1 cellular context compared by ENCODE assay signal in the genomic region with DNA sequence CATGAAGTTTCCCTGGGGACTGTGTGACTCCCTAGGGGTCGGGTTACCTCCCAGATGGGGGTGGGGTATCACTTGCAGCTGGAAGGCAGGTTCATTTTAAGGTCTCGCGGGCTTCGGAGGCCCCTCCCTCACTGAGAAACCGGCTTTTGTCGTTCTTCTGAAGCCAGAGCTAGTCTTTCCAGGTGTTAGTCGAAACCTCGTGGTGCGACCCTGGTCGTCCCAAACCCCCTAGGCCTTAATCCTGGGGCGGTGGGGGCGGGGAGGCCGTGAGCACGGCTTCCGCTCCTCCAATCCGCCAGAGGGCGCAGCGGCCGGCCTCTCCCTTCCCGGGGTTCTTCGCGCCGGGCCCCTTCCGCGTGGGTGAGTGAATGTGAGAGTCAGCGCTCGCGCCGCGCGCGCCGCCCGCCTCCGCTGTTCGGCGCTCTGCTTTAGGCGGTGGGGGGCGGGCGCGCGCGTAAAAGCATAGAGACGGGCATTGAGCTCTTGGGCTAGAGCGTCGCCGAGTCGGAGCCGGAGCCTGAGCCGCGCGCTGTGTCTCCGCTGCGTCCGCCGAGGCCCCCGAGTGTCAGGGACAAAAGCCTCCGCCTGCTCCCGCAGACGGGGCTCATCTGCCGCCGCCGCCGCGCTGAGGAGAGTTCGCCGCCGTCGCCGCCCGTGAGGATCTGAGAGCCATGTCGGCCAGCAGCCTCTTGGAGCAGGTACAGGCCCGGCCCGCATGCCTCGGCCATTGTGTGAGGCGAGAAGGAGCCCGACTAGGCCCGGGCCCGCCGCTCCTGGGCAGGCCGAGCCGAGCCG.
TF ChIP-seq lines count a peak whose summit lies in the region.

A gene (plus strand): TSS at position 491 of the 795 bp plus-strand sequence. CDS start 181 bp downstream, at position 672.

TF ChIP-seq in HEK293, 187 proteins besides CTCF, POLR2A, EP300 and RAD21 (continued from another document and continues in another):
- TF ChIP-seq, protein P1, sequence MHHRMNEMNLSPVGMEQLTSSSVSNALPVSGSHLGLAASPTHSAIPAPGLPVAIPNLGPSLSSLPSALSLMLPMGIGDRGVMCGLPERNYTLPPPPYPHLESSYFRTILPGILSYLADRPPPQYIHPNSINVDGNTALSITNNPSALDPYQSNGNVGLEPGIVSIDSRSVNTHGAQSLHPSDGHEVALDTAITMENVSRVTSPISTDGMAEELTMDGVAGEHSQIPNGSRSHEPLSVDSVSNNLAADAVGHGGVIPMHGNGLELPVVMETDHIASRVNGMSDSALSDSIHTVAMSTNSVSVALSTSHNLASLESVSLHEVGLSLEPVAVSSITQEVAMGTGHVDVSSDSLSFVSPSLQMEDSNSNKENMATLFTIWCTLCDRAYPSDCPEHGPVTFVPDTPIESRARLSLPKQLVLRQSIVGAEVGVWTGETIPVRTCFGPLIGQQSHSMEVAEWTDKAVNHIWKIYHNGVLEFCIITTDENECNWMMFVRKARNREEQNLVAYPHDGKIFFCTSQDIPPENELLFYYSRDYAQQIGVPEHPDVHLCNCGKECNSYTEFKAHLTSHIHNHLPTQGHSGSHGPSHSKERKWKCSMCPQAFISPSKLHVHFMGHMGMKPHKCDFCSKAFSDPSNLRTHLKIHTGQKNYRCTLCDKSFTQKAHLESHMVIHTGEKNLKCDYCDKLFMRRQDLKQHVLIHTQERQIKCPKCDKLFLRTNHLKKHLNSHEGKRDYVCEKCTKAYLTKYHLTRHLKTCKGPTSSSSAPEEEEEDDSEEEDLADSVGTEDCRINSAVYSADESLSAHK (tag by site-specific recombination; IDR thresholded peaks at IDR 0.05): peak; percentile 51
- TF ChIP-seq PRDM1 (tag by site-specific recombination; IDR thresholded peaks at IDR 0.05) (peak; percentile 69), ZNF624 (tag by site-specific recombination; IDR thresholded peaks at IDR 0.05) (no peak), ZNF830 (tag by site-specific recombination; IDR thresholded peaks at IDR 0.05; ENCODE audit: low read depth) (no peak), ZNF548 (tag by site-specific recombination; IDR thresholded peaks at IDR 0.05) (no peak), ZNF621 (tag by site-specific recombination; IDR thresholded peaks at IDR 0.05) (no peak), ZNF239 (tag by site-specific recombination; IDR thresholded peaks at IDR 0.05) (0 out of 2 replicates have a peak, but pooled peaks have one; percentile 60), ZNF514 (tag by site-specific recombination; IDR thresholded peaks at IDR 0.05) (no peak), ZNF138 (tag by site-specific recombination; IDR thresholded peaks at IDR 0.05; ENCODE audit: borderline replicate concordance) (no peak), ZSCAN23 (tag by site-specific recombination; IDR thresholded peaks at IDR 0.05) (peak; percentile 84; the same call in 1 of the 2 replicates), REPIN1 (tag by site-specific recombination; IDR thresholded peaks at IDR 0.05; ENCODE audit: low read depth) (peak; percentile 57), ZNF341 (tag by site-specific recombination; IDR thresholded peaks at IDR 0.05; ENCODE audit: low read depth) (peak; percentile 71), KLF16 (tag by site-specific recombination; IDR thresholded peaks at IDR 0.05) (peak; percentile 90), ZNF10 (tag by site-specific recombination; IDR thresholded peaks at IDR 0.05) (no peak), ZNF747 (tag by site-specific recombination; IDR thresholded peaks at IDR 0.05) (no peak), ZIC2 (tag by site-specific recombination; IDR thresholded peaks at IDR 0.05) (peak; percentile 88), MYNN (tag by site-specific recombination; IDR thresholded peaks at IDR 0.05; ENCODE audit: borderline replicate concordance) (0 out of 2 replicates have a peak, but pooled peaks have one; percentile 33), ZNF175 (tag by site-specific recombination; IDR thresholded peaks at IDR 0.05) (no peak), ZSCAN30 (tag by site-specific recombination; IDR thresholded peaks at IDR 0.05) (peak; percentile 78), ZNF112 (tag by site-specific recombination; IDR thresholded peaks at IDR 0.05) (no peak), RBAK (tag by site-specific recombination; IDR thresholded peaks at IDR 0.05) (no peak)
- TF ChIP-seq, protein P2, sequence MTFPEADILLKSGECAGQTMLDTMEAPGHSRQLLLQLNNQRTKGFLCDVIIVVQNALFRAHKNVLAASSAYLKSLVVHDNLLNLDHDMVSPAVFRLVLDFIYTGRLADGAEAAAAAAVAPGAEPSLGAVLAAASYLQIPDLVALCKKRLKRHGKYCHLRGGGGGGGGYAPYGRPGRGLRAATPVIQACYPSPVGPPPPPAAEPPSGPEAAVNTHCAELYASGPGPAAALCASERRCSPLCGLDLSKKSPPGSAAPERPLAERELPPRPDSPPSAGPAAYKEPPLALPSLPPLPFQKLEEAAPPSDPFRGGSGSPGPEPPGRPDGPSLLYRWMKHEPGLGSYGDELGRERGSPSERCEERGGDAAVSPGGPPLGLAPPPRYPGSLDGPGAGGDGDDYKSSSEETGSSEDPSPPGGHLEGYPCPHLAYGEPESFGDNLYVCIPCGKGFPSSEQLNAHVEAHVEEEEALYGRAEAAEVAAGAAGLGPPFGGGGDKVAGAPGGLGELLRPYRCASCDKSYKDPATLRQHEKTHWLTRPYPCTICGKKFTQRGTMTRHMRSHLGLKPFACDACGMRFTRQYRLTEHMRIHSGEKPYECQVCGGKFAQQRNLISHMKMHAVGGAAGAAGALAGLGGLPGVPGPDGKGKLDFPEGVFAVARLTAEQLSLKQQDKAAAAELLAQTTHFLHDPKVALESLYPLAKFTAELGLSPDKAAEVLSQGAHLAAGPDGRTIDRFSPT (tag by site-specific recombination; IDR thresholded peaks at IDR 0.05): peak; percentile 66
- TF ChIP-seq, protein P3, sequence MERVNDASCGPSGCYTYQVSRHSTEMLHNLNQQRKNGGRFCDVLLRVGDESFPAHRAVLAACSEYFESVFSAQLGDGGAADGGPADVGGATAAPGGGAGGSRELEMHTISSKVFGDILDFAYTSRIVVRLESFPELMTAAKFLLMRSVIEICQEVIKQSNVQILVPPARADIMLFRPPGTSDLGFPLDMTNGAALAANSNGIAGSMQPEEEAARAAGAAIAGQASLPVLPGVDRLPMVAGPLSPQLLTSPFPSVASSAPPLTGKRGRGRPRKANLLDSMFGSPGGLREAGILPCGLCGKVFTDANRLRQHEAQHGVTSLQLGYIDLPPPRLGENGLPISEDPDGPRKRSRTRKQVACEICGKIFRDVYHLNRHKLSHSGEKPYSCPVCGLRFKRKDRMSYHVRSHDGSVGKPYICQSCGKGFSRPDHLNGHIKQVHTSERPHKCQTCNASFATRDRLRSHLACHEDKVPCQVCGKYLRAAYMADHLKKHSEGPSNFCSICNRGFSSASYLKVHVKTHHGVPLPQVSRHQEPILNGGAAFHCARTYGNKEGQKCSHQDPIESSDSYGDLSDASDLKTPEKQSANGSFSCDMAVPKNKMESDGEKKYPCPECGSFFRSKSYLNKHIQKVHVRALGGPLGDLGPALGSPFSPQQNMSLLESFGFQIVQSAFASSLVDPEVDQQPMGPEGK (tag by site-specific recombination; IDR thresholded peaks at IDR 0.05): peak; percentile 99
- TF ChIP-seq, protein P4, sequence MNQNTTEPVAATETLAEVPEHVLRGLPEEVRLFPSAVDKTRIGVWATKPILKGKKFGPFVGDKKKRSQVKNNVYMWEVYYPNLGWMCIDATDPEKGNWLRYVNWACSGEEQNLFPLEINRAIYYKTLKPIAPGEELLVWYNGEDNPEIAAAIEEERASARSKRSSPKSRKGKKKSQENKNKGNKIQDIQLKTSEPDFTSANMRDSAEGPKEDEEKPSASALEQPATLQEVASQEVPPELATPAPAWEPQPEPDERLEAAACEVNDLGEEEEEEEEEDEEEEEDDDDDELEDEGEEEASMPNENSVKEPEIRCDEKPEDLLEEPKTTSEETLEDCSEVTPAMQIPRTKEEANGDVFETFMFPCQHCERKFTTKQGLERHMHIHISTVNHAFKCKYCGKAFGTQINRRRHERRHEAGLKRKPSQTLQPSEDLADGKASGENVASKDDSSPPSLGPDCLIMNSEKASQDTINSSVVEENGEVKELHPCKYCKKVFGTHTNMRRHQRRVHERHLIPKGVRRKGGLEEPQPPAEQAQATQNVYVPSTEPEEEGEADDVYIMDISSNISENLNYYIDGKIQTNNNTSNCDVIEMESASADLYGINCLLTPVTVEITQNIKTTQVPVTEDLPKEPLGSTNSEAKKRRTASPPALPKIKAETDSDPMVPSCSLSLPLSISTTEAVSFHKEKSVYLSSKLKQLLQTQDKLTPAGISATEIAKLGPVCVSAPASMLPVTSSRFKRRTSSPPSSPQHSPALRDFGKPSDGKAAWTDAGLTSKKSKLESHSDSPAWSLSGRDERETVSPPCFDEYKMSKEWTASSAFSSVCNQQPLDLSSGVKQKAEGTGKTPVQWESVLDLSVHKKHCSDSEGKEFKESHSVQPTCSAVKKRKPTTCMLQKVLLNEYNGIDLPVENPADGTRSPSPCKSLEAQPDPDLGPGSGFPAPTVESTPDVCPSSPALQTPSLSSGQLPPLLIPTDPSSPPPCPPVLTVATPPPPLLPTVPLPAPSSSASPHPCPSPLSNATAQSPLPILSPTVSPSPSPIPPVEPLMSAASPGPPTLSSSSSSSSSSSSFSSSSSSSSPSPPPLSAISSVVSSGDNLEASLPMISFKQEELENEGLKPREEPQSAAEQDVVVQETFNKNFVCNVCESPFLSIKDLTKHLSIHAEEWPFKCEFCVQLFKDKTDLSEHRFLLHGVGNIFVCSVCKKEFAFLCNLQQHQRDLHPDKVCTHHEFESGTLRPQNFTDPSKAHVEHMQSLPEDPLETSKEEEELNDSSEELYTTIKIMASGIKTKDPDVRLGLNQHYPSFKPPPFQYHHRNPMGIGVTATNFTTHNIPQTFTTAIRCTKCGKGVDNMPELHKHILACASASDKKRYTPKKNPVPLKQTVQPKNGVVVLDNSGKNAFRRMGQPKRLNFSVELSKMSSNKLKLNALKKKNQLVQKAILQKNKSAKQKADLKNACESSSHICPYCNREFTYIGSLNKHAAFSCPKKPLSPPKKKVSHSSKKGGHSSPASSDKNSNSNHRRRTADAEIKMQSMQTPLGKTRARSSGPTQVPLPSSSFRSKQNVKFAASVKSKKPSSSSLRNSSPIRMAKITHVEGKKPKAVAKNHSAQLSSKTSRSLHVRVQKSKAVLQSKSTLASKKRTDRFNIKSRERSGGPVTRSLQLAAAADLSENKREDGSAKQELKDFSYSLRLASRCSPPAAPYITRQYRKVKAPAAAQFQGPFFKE (tag by site-specific recombination; IDR thresholded peaks at IDR 0.05; ENCODE audit: borderline replicate concordance): no peak
- TF ChIP-seq, protein P5, sequence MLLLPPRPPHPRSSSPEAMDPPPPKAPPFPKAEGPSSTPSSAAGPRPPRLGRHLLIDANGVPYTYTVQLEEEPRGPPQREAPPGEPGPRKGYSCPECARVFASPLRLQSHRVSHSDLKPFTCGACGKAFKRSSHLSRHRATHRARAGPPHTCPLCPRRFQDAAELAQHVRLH (tag by site-specific recombination; IDR thresholded peaks at IDR 0.05): peak; percentile 89
- TF ChIP-seq, protein P6, sequence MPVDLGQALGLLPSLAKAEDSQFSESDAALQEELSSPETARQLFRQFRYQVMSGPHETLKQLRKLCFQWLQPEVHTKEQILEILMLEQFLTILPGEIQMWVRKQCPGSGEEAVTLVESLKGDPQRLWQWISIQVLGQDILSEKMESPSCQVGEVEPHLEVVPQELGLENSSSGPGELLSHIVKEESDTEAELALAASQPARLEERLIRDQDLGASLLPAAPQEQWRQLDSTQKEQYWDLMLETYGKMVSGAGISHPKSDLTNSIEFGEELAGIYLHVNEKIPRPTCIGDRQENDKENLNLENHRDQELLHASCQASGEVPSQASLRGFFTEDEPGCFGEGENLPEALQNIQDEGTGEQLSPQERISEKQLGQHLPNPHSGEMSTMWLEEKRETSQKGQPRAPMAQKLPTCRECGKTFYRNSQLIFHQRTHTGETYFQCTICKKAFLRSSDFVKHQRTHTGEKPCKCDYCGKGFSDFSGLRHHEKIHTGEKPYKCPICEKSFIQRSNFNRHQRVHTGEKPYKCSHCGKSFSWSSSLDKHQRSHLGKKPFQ (tag by site-specific recombination; IDR thresholded peaks at IDR 0.05): peak; percentile 80
- TF ChIP-seq, protein P7, sequence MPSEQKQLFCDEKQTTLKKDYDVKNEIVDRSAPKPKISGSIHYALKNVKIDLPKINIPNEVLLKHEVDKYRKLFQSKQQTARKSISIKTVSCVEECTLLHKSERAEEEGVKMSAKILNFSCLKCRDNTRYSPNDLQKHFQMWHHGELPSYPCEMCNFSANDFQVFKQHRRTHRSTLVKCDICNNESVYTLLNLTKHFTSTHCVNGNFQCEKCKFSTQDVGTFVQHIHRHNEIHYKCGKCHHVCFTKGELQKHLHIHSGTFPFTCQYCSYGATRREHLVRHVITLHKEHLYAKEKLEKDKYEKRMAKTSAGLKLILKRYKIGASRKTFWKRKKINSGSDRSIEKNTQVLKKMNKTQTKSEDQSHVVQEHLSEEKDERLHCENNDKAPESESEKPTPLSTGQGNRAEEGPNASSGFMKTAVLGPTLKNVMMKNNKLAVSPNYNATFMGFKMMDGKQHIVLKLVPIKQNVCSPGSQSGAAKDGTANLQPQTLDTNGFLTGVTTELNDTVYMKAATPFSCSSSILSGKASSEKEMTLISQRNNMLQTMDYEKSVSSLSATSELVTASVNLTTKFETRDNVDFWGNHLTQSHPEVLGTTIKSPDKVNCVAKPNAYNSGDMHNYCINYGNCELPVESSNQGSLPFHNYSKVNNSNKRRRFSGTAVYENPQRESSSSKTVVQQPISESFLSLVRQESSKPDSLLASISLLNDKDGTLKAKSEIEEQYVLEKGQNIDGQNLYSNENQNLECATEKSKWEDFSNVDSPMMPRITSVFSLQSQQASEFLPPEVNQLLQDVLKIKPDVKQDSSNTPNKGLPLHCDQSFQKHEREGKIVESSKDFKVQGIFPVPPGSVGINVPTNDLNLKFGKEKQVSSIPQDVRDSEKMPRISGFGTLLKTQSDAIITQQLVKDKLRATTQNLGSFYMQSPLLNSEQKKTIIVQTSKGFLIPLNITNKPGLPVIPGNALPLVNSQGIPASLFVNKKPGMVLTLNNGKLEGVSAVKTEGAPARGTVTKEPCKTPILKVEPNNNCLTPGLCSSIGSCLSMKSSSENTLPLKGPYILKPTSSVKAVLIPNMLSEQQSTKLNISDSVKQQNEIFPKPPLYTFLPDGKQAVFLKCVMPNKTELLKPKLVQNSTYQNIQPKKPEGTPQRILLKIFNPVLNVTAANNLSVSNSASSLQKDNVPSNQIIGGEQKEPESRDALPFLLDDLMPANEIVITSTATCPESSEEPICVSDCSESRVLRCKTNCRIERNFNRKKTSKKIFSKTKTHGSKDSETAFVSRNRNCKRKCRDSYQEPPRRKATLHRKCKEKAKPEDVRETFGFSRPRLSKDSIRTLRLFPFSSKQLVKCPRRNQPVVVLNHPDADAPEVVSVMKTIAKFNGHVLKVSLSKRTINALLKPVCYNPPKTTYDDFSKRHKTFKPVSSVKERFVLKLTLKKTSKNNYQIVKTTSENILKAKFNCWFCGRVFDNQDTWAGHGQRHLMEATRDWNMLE (tag by site-specific recombination; conservative IDR thresholded peaks at IDR 0.05; ENCODE audit: low read depth): peak; percentile 46; the same call in 1 of the 2 replicates
